ENCODE assay signal across 1 cellular context in the genomic region with DNA sequence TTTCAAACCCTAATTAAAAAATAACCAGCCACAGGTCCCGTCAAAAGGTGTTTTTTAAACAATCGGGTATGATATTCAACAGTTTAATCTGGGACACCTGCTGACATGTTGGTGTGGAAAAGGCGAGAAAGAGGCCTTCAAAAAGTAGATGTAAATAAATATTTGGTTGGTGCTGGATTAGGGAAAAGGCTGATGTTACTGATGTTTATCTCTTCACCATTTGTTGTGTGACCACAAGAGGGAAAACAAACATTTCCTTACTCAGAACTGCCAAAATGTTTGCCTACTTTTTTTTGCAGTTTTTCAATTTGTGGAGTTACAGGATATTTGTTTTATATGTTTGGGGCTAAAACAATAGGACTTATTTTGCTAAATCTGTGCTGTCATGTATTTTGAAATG.
TF ChIP-seq lines count a peak whose summit lies in the region.

No MANE protein-coding gene starts in this region.

TF ChIP-seq in H1, 55 proteins besides CTCF, POLR2A, EP300 and RAD21 (continued from another document):
- TF ChIP-seq, protein P1, sequence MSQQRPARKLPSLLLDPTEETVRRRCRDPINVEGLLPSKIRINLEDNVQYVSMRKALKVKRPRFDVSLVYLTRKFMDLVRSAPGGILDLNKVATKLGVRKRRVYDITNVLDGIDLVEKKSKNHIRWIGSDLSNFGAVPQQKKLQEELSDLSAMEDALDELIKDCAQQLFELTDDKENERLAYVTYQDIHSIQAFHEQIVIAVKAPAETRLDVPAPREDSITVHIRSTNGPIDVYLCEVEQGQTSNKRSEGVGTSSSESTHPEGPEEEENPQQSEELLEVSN (IDR thresholded peaks at IDR 0.05): no peak
- TF ChIP-seq KDM5A (IDR thresholded peaks at IDR 0.05; ENCODE audit: low read length): no peak
- no peak for TF ChIP-seq TCF12 (IDR thresholded peaks at IDR 0.05; ENCODE audit: low read depth, low read length)
- peak; percentile 53 for TF ChIP-seq SAP30 (IDR thresholded peaks at IDR 0.05; ENCODE audit: insufficient read depth, insufficient replicate concordance, low read length)
- no peak for TF ChIP-seq TBP (IDR thresholded peaks at IDR 0.05; ENCODE audit: low read depth, low read length)
- TF ChIP-seq GTF2F1 (IDR thresholded peaks at IDR 0.05; ENCODE audit: borderline replicate concordance, low read depth, low read length): no peak
